36 cellular contexts compared by ENCODE assay signal in the genomic region with DNA sequence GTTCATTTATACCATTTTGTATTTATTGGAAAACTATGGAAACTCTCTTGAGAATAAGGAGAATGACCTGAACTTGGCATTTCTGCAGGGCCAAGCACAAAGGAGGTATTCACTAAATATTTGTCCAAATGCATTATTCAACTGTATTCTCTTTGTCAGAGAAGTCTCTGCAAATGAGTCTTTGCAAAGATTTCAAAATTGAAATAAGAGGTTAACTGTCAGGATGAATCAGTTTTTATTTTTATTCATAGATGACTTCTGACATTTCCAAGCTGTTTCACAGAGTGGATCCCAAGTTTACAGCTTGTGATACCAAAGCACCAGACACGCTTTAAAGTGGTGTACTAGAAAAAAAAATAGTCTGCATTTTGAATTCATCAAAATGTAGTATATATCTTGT.
DNase-seq lines count a peak whose midpoint lies in the region; ATAC-seq and TF ChIP-seq lines count a peak whose summit lies in the region.
"Had no signal": no experiment of that assay in that cellular context is flagged by ENCODE, and none has a peak within 500 bp of the region (broad histone marks: within the 10 kb centered on the region; RNA-seq: fewer than 3 reads in every experiment).

No MANE protein-coding gene starts in this region.

- ATAC-seq in Right ventricle myocardium inferior (no peak), HG03095 (IDR thresholded peaks at IDR 0.05; ENCODE audit: unreplicated experiment) (no peak), HG02840 (IDR thresholded peaks at IDR 0.05; ENCODE audit: low FRiP score, unreplicated experiment) (no peak)
- ATAC-seq: activated naive CD4-positive, alpha-beta T cell treated with anti-CD3 and anti-CD28 coated beads, Interleukin-2, amount 50 U/mL, for 72 hours; GM12878; naive thymus-derived CD4-positive, alpha-beta T cell; stimulated activated naive CD8-positive, alpha-beta T cell treated with anti-CD3 and anti-CD28 coated beads, Interleukin-15, Interleukin-2, amounts not matched to agents 100 U/mL and 50 U/mL, for 24 hours had no signal

- H3K9me3 ChIP-seq in left ventricle myocardium inferior (replicated peaks) (no peaks in the 10 kb centered on the region), skeletal muscle satellite cell (replicated peaks; ENCODE audit: low read length) (no peaks in the 10 kb centered on the region)
- H3K9me3 ChIP-seq: colonic mucosa, heart right ventricle, SJCRH30, testis, vagina had no signal

- H3K4me3 Mint-ChIP-seq in mesothelial cell of epicardium, result no peak overlapping the region
- H3K4me3 Mint-ChIP-seq: activated B cell treated with CpG ODN at 0.5 μM for 24 hours; activated CD4-positive, alpha-beta T cell treated with anti-CD3 and anti-CD28 coated beads, Interleukin-2, amount 10 ng/mL, durations not matched to agents 7 days and 5 days had no signal

- H3K36me3 ChIP-seq in left ventricle myocardium inferior (no peaks in the 10 kb centered on the region), skeletal muscle satellite cell (ENCODE audit: insufficient read depth, low read length) (no peaks in the 10 kb centered on the region)
- H3K36me3 ChIP-seq: cardiac muscle cell, colonic mucosa, SJCRH30 had no signal

- H3K9me3 Mint-ChIP-seq in mesothelial cell of epicardium, result no peaks in the 10 kb centered on the region
- H3K9me3 Mint-ChIP-seq: activated B cell treated with CpG ODN at 0.5 μM for 24 hours; activated CD4-positive, alpha-beta T cell treated with anti-CD3 and anti-CD28 coated beads, Interleukin-2, amount 10 ng/mL, durations not matched to agents 7 days and 5 days; activated naive CD4-positive, alpha-beta T cell treated with anti-CD3 and anti-CD28 coated beads, Interleukin-2, amount 50 U/mL, for 72 hours; CD4-positive, CD25-positive, alpha-beta regulatory T cell; naive thymus-derived CD4-positive, alpha-beta T cell had no signal

- intact Hi-C loops in left ventricle myocardium inferior (cut with micrococcal nuclease) (no loop called here), Right ventricle myocardium inferior (cut with DNase I) (no loop called here)

- H3K4me3 ChIP-seq in left ventricle myocardium inferior (no peak overlapping the region), skeletal muscle satellite cell (ENCODE audit: low read length) (peak overlapping the region; percentile 36)
- H3K4me3 ChIP-seq: cardiac muscle cell, colonic mucosa, GM12878, heart right ventricle, SJCRH30, testis, vagina had no signal

- peak overlapping the region; percentile 54 for H3K4me2 ChIP-seq in skeletal muscle satellite cell (ENCODE audit: low read length)
- H3K4me2 ChIP-seq: KMS-11 had no signal

- no peak overlapping the region for H3K27ac Mint-ChIP-seq in mesothelial cell of epicardium
- H3K27ac Mint-ChIP-seq: activated B cell treated with CpG ODN at 0.5 μM for 24 hours; activated CD4-positive, alpha-beta T cell treated with anti-CD3 and anti-CD28 coated beads, Interleukin-2, amount 10 ng/mL, durations not matched to agents 7 days and 5 days; activated naive CD4-positive, alpha-beta T cell treated with anti-CD3 and anti-CD28 coated beads, Interleukin-2, amount 50 U/mL, for 72 hours had no signal

- H3K27ac ChIP-seq in left ventricle myocardium inferior (replicated peaks) (peak overlapping the region; percentile 38), VCaP (peak overlapping the region; percentile 87)
- H3K27ac ChIP-seq: cardiac muscle cell, colonic mucosa, foreskin keratinocyte, HL-60, KMS-11, SJCRH30, testis, vagina had no signal

- H3K4me1 Mint-ChIP-seq in mesothelial cell of epicardium, result peaks cover 10% of the 10 kb centered on the region

- H3K27me3 ChIP-seq in left ventricle myocardium inferior (ENCODE audit: low read depth), result no peaks in the 10 kb centered on the region
- H3K27me3 ChIP-seq in skeletal muscle satellite cell (ENCODE audit: control insufficient read depth, insufficient read depth, low read length), result no peaks in the 10 kb centered on the region
- H3K27me3 ChIP-seq: cardiac muscle cell, colonic mucosa, foreskin keratinocyte, heart right ventricle, SJCRH30, testis, vagina had no signal

- DNase-seq in left ventricle myocardium inferior (no peak), Right ventricle myocardium inferior (ENCODE audit: missing footprints) (no peak), foreskin melanocyte (peak; percentile 93), mesothelial cell of epicardium (ENCODE audit: low spot score in 2 of 2, unreplicated experiment in 2 of 2) (no peak)
- DNase-seq: activated B cell treated with CpG ODN at 0.5 μM for 24 hours; activated CD4-positive, alpha-beta T cell treated with anti-CD3 and anti-CD28 coated beads, Interleukin-2, amount 10 ng/mL, durations not matched to agents 7 days and 5 days; aorta; CD4-positive, CD25-positive, alpha-beta regulatory T cell; colonic mucosa; effector CD4-positive, alpha-beta T cell; EL; erythroblast; foreskin keratinocyte; heart right ventricle; kidney; naive thymus-derived CD4-positive, alpha-beta T cell; NCI-H1436; NCI-H2081; NCI-H2227 treated with DMSO at 0.1 percent for 48 hours; NCI-H526 treated with DMSO at 0.1 percent for 48 hours; NK-92 treated with Interleukin-12 subunit alpha and Interleukin-12 subunit beta, amount 100 ng/mL, for 24 hours; retina; SJCRH30; small intestine; stimulated activated naive CD8-positive, alpha-beta T cell treated with anti-CD3 and anti-CD28 coated beads, Interleukin-15, Interleukin-2, amounts not matched to agents 100 U/mL and 50 U/mL, for 24 hours; testis had no signal

- no peaks in the 10 kb centered on the region for H3K27me3 Mint-ChIP-seq in mesothelial cell of epicardium (ENCODE audit: low read depth)
- H3K27me3 Mint-ChIP-seq: activated B cell treated with CpG ODN at 0.5 μM for 24 hours; activated CD4-positive, alpha-beta T cell treated with anti-CD3 and anti-CD28 coated beads, Interleukin-2, amount 10 ng/mL, durations not matched to agents 7 days and 5 days; CD4-positive, CD25-positive, alpha-beta regulatory T cell; naive thymus-derived CD4-positive, alpha-beta T cell had no signal

- H3K4me1 ChIP-seq in left ventricle myocardium inferior (peaks cover 76% of the 10 kb centered on the region), skeletal muscle satellite cell (ENCODE audit: control insufficient read depth, insufficient read depth, low read length) (peaks cover 37% of the 10 kb centered on the region)
- H3K4me1 ChIP-seq: SJCRH30 had no signal

- TF ChIP-seq CTCF in left ventricle myocardium inferior (IDR thresholded peaks at IDR 0.05; ENCODE audit: borderline replicate concordance) (no peak), VCaP (conservative IDR thresholded peaks at IDR 0.05) (no peak), mesothelial cell of epicardium (IDR thresholded peaks at IDR 0.05; ENCODE audit: unreplicated experiment) (no peak)

- peak overlapping the region; percentile 42 for H3K9ac ChIP-seq in skeletal muscle satellite cell (ENCODE audit: low read depth, low read length)
- H3K9ac ChIP-seq: KMS-11 had no signal

- H3K36me3 Mint-ChIP-seq in mesothelial cell of epicardium, result no peaks in the 10 kb centered on the region
